31 cellular contexts compared by ENCODE assay signal in genomic region chr9:132634327-132634726, GRCh38. TPM values are rescaled to one million over a fixed set of nuclear protein-coding genes. Genes with fewer than 3 reads are reported as not detected.
"Had no signal": no experiment of that assay in that cellular context is flagged by ENCODE, and none has a peak within 500 bp of the region (broad histone marks: within the 10 kb centered on the region; RNA-seq: fewer than 3 reads in every experiment).

No MANE protein-coding gene starts in this region.

- H3K4me3 ChIP-seq: neural progenitor cell, ovary, psoas muscle, right lobe of liver, sigmoid colon, suprapubic skin, testis, tibial artery, transverse colon, upper lobe of right lung, uterus had no signal

- FAIRE-seq: small intestine had no signal

- H3K4me2 ChIP-seq: neural progenitor cell had no signal

- DNase-seq: natural killer cell; occipital lobe; ovary; posterior cingulate gyrus; psoas muscle; right cardiac atrium; right lobe of liver; sigmoid colon; stimulated activated CD4-positive, alpha-beta T cell treated with anti-CD3 and anti-CD28 coated beads, Interleukin-15, amount 100 ng/mL, for 24 hours; stimulated activated CD4-positive, alpha-beta T cell treated with anti-CD3 and anti-CD28 coated beads, Interleukin-2, amount 100 ng/mL, for 24 hours; stimulated activated CD4-positive, alpha-beta T cell treated with anti-CD3 and anti-CD28 coated beads, Interleukin-2, amount 100 ng/mL, for 48 hours; stimulated activated CD4-positive, alpha-beta T cell treated with anti-CD3 and anti-CD28 coated beads, Interleukin-4, amount 100 ng/mL, for 24 hours; stimulated activated naive CD4-positive, alpha-beta T cell; stimulated activated naive CD8-positive, alpha-beta T cell treated with anti-CD3 and anti-CD28 coated beads, Interleukin-15, amount 100 ng/mL, for 72 hours; stimulated activated naive CD8-positive, alpha-beta T cell treated with anti-CD3 and anti-CD28 coated beads, Interleukin-15, Interleukin-2, amounts not matched to agents 100 U/mL and 50 U/mL, for 24 hours; substantia nigra; testis; tibial artery; transverse colon; upper lobe of right lung; uterus had no signal

- H3K4me3 Mint-ChIP-seq: natural killer cell; nephron; neural progenitor cell; stimulated activated memory B cell treated with anti-CD40 and anti-IgM and Interleukin-4, amounts not matched to agents 10 μg/mL and 1 μg/mL and 100 μg/mL, for 72 hours; stimulated activated naive CD8-positive, alpha-beta T cell treated with anti-CD3 and anti-CD28 coated beads, Interleukin-15, amount 100 ng/mL, for 72 hours; type B pancreatic cell had no signal

- ATAC-seq: natural killer cell; psoas muscle; right cardiac atrium; right lobe of liver; stimulated activated memory B cell treated with anti-CD40 and anti-IgM and Interleukin-4, amounts not matched to agents 10 μg/mL and 1 μg/mL and 100 μg/mL, for 72 hours; stimulated activated naive CD8-positive, alpha-beta T cell treated with anti-CD3 and anti-CD28 coated beads, Interleukin-15, amount 100 ng/mL, for 72 hours; stimulated activated naive CD8-positive, alpha-beta T cell treated with anti-CD3 and anti-CD28 coated beads, Interleukin-15, Interleukin-2, amounts not matched to agents 100 U/mL and 50 U/mL, for 24 hours; upper lobe of right lung had no signal

- H3K4me1 ChIP-seq: neural progenitor cell, parathyroid adenoma, psoas muscle, right lobe of liver, sigmoid colon, suprapubic skin, testis, tibial artery, upper lobe of right lung, uterus had no signal

- H3K9me3 Mint-ChIP-seq: natural killer cell; nephron; neural progenitor cell; stimulated activated memory B cell treated with anti-CD40 and anti-IgM and Interleukin-4, amounts not matched to agents 10 μg/mL and 1 μg/mL and 100 μg/mL, for 72 hours; stimulated activated naive CD8-positive, alpha-beta T cell treated with anti-CD3 and anti-CD28 coated beads, Interleukin-15, amount 100 ng/mL, for 72 hours; type B pancreatic cell had no signal

- H3K4me1 Mint-ChIP-seq: nephron; stimulated activated memory B cell treated with anti-CD40 and anti-IgM and Interleukin-4, amounts not matched to agents 10 μg/mL and 1 μg/mL and 100 μg/mL, for 72 hours; stimulated activated naive CD8-positive, alpha-beta T cell treated with anti-CD3 and anti-CD28 coated beads, Interleukin-15, amount 100 ng/mL, for 72 hours had no signal

- H3K27ac Mint-ChIP-seq: natural killer cell; nephron; neural progenitor cell; progenitor cell of endocrine pancreas; stimulated activated memory B cell treated with anti-CD40 and anti-IgM and Interleukin-4, amounts not matched to agents 10 μg/mL and 1 μg/mL and 100 μg/mL, for 72 hours; stimulated activated naive CD8-positive, alpha-beta T cell treated with anti-CD3 and anti-CD28 coated beads, Interleukin-15, amount 100 ng/mL, for 72 hours; type B pancreatic cell had no signal

- H3K27ac ChIP-seq: neural progenitor cell, ovary, parathyroid adenoma, psoas muscle, right lobe of liver, sigmoid colon, suprapubic skin, testis, tibial artery, transverse colon, upper lobe of right lung, uterus had no signal

- H3K9me3 ChIP-seq: ovary, psoas muscle, right lobe of liver, sigmoid colon, suprapubic skin, testis, tibial artery, transverse colon, upper lobe of right lung, uterus had no signal

- H3K36me3 ChIP-seq: neural progenitor cell, uterus had no signal

RNA-seq across cellular contexts. Expression of gene BARHL1, which starts 51.9 kb away (rescaled TPM):
- polyA plus RNA-seq: neural cell, ovary, psoas muscle, right cardiac atrium, sigmoid colon, small intestine, urinary bladder had no signal
